In genomic region chr6:7673063-7673536, GRCh38 we compare ENCODE assay signal across 9 cellular contexts. TPM values are rescaled to one million over a fixed set of nuclear protein-coding genes. Genes with fewer than 3 reads are reported as not detected.
DNase-seq lines count a peak whose midpoint lies in the region; FAIRE-seq and TF ChIP-seq lines count a peak whose summit lies in the region.
"Had no signal": no experiment of that assay in that cellular context is flagged by ENCODE, and none has a peak within 500 bp of the region (broad histone marks: within the 10 kb centered on the region; RNA-seq: fewer than 3 reads in every experiment).

No MANE protein-coding gene starts in this region.

- H3K27me3 ChIP-seq in bronchial epithelial cell (ENCODE audit: control insufficient read depth, insufficient read depth, low read length) (no peaks in the 10 kb centered on the region), tibial nerve (no peaks in the 10 kb centered on the region), ascending aorta (no peaks in the 10 kb centered on the region)

- peak; percentile 39 for TF ChIP-seq CTCF in bronchial epithelial cell (IDR thresholded peaks at IDR 0.05; ENCODE audit: insufficient read depth, low read length, severe bottlenecking)
- peak in 2 of 5 experiments; percentile 21 to 31 for TF ChIP-seq CTCF in tibial nerve (IDR thresholded peaks at IDR 0.05)
- TF ChIP-seq CTCF in ascending aorta (IDR thresholded peaks at IDR 0.05), result no peak

- no peak for FAIRE-seq in bronchial epithelial cell (lab: Jason Lieb, UNC)
- FAIRE-seq: A204.1 had no signal

- DNase-seq in DMS 273 (lab: John Stamatoyannopoulos, UW; ENCODE audit: unreplicated experiment), result peak; percentile 27
- DNase-seq in DMS 273 treated with DMSO at 0.1 percent for 48 hours (lab: John Stamatoyannopoulos, UW), result no peak
- DNase-seq in bronchial epithelial cell (ENCODE audit: low read depth), result peak; percentile 79
- peak; percentile 12 for DNase-seq in kidney tubule cell (ENCODE audit: low spot score)
- DNase-seq in tibial nerve (ENCODE audit: low spot score in 2 of 2), result peak; percentile 45 to 67
- no peak for DNase-seq in HuH-7.5 (ENCODE audit: low spot score)
- DNase-seq in ascending aorta (ENCODE audit: low spot score in 2 of 2), result no peak
- no peak for DNase-seq in cerebellar nuclear complex (lab: John Stamatoyannopoulos, UW)

- no peaks in the 10 kb centered on the region for H3K9me3 ChIP-seq in tibial nerve
- H3K9me3 ChIP-seq in ascending aorta, result no peaks in the 10 kb centered on the region

- H3K4me3 ChIP-seq in bronchial epithelial cell (ENCODE audit: low read depth, low read length) (no peak overlapping the region), tibial nerve (peak overlapping the region; percentile 10 to 44 (median 28)), ascending aorta (peak overlapping the region in 1 of 2 donors; percentile 12)

- TF ChIP-seq EP300 in tibial nerve (IDR thresholded peaks at IDR 0.05), result peak in 1 of 2 donors; percentile 67

- peak in 1 of 2 donors; percentile 19 for TF ChIP-seq POLR2A in tibial nerve (IDR thresholded peaks at IDR 0.05)

- peak overlapping the region; percentile 17 to 89 (median 64) for H3K27ac ChIP-seq in tibial nerve
- H3K27ac ChIP-seq in ascending aorta, result no peak overlapping the region

- intact Hi-C loops in ascending aorta (cut with DNase I), result no loop called here

- peaks cover 0 to 51% (median 7%) of the 10 kb centered on the region in 4 donors for H3K4me1 ChIP-seq in tibial nerve
- H3K4me1 ChIP-seq in ascending aorta, result no peaks in the 10 kb centered on the region

- H3K36me3 ChIP-seq in bronchial epithelial cell (ENCODE audit: control insufficient read depth, insufficient read depth, low read length) (no peaks in the 10 kb centered on the region), tibial nerve (no peaks in the 10 kb centered on the region), ascending aorta (no peaks in the 10 kb centered on the region)

- 5 to 19% methylated on average over 15 to 16 of the region's 16 CpGs for WGBS in tibial nerve, 2 donors

RNA-seq across cellular contexts. Expression of gene BMP6, which starts 52.8 kb away (rescaled TPM):
- total RNA-seq in bronchial epithelial cell (2.3 and 2.6 TPM in 2 replicates), tibial nerve (1 to 10 TPM; 4.8 to 8.8 (median 7.3) TPM), ascending aorta (16.0 TPM)

Comparison
In these comparisons a context has a peak if more than half of its experiments do, and no peak if none do; other contexts are left out.
1. DNase-seq: peak in DMS 273 (single experiment), bronchial epithelial cell (single experiment), kidney tubule cell (single experiment) and tibial nerve (2 of 2); none in DMS 273 treated with DMSO at 0.1 percent for 48 hours (single experiment), HuH-7.5 (single experiment), ascending aorta (0 of 2) and cerebellar nuclear complex (0 of 2).
2. H3K27ac ChIP-seq: peak in tibial nerve (4 of 4); none in ascending aorta (0 of 2).